8 cellular contexts compared by ENCODE assay signal in genomic region chr17:64506576-64507417, GRCh38. TPM values are rescaled to one million over a fixed set of nuclear protein-coding genes. Genes with fewer than 3 reads are reported as not detected.
DNase-seq lines count a peak whose midpoint lies in the region; ATAC-seq and TF ChIP-seq lines count a peak whose summit lies in the region.

CEP95 (plus strand) TSS chr17:64506977; CDS start chr17:64507098, 121 bp downstream.

- peaks cover 42% of the 10 kb centered on the region for H3K4me1 ChIP-seq in muscle layer of colon (ENCODE audit: insufficient read depth, low read length)

- H3K36me3 Mint-ChIP-seq in IgD-negative memory B cell, result peaks cover 4% of the 10 kb centered on the region

- H3K27me3 ChIP-seq in muscle layer of colon (ENCODE audit: control insufficient read depth in 1 of 2, insufficient read depth in 2 of 2, low read length in 2 of 2), result no peaks in the 10 kb centered on the region

- H3K9me3 ChIP-seq in muscle layer of colon (ENCODE audit: low read length), result no peaks in the 10 kb centered on the region

- peaks cover 28 to 34% (median 30%) of the 10 kb centered on the region in 3 donors for H3K4me1 Mint-ChIP-seq in IgD-negative memory B cell

- H3K27me3 Mint-ChIP-seq in IgD-negative memory B cell, result no peaks in the 10 kb centered on the region

- H3K9ac ChIP-seq in muscle layer of colon (ENCODE audit: low read length), result peak within 1 kb of the TSS; percentile 100

- H3K4me3 ChIP-seq in epithelial cell of esophagus (ENCODE audit: low read length) (peak within 1 kb of the TSS; percentile 93), muscle layer of colon (ENCODE audit: low read depth in 1 of 2, low read length in 2 of 2) (peak within 1 kb of the TSS; percentile 95 to 99)

- peaks cover 49% of the 10 kb centered on the region for H3K36me3 ChIP-seq in muscle layer of colon (ENCODE audit: insufficient read depth, low read length)

- peak; percentile 57 for ATAC-seq in GM21526 (IDR thresholded peaks at IDR 0.05; ENCODE audit: low FRiP score, unreplicated experiment)

- peak within 1 kb of the TSS; percentile 99 to 100 (median 100) for H3K27ac Mint-ChIP-seq in IgD-negative memory B cell

- H3K4me3 Mint-ChIP-seq in IgD-negative memory B cell, result peak within 1 kb of the TSS; percentile 98 to 100 (median 99)

- peak; percentile 99 for DNase-seq in DMS 273 (lab: John Stamatoyannopoulos, UW; ENCODE audit: unreplicated experiment)
- peak; percentile 99 for DNase-seq in OCI-M1 (lab: John Stamatoyannopoulos, UW)
- peak; percentile 95 for DNase-seq in activated T-cell treated with anti-CD3 and anti-CD28 coated beads for 24 hours (ENCODE audit: low read depth)
- peak; percentile 99 for DNase-seq in epithelial cell of esophagus (ENCODE audit: low read depth)
- DNase-seq in stimulated activated CD8-positive, alpha-beta memory T cell treated with anti-CD3 and anti-CD28 coated beads, Interleukin-7, amount 100 ng/mL, for 1 hour (ENCODE audit: low read depth in 2 of 2), result peak; percentile 86 to 90

- no peaks in the 10 kb centered on the region for H3K9me3 Mint-ChIP-seq in IgD-negative memory B cell

- H3K27ac ChIP-seq in muscle layer of colon (ENCODE audit: low read depth, low read length), result peak within 1 kb of the TSS; percentile 100

- TF ChIP-seq CTCF in epithelial cell of esophagus (IDR thresholded peaks at IDR 0.05; ENCODE audit: insufficient read depth, low read depth, low read length, missing control alignments), result no peak

RNA-seq across cellular contexts. Expression of gene CEP95, which starts in this region (rescaled TPM):
- 15.4 TPM for polyA plus RNA-seq in IgD-negative memory B cell

Comparison
In these comparisons a context has a peak if more than half of its experiments do, and no peak if none do; other contexts are left out.
1. Peak in every context shown above with its lines: DNase-seq, ATAC-seq, H3K4me3 ChIP-seq and H3K27ac ChIP-seq.